In the genomic region with DNA sequence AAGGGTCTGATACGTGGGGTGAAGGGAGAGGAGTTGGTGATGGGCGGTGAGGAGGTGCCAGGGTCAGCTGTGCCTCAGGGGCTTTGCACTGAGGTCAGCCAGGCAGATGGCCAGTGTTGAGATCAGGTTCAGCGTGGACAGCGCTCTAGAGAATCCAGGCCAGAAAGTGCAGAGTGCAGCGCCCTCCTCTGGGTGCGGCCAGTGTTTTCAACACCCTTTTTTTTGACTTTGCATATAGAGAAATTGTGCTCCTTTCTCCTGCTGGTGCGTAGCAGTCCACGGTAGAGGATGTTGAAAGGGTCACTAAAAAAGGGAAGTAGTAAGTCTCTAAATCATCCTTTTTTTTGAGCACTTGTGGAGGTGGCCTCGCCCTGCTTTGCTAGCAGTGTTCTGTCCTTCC, we compare ENCODE assay signal across 11 cellular contexts. TPM values are rescaled to one million over a fixed set of nuclear protein-coding genes. Genes with fewer than 3 reads are reported as not detected.
A peak's percentile ranks its signal among the peaks of the same experiment; 100 is the strongest.
DNase-seq lines count a peak whose midpoint lies in the region; ATAC-seq and TF ChIP-seq lines count a peak whose summit lies in the region.
"Had no signal": no experiment of that assay in that cellular context is flagged by ENCODE, and none has a peak within 500 bp of the region (broad histone marks: within the 10 kb centered on the region; RNA-seq: fewer than 3 reads in every experiment).

No MANE protein-coding gene starts in this region.

- H3K27ac ChIP-seq in neutrophil (peak overlapping the region; percentile 55), Peyer's patch (no peak overlapping the region)

- no peaks in the 10 kb centered on the region for H3K9me2 ChIP-seq in Loucy (replicated peaks; ENCODE audit: low read depth, low read length)

- TF ChIP-seq POLR2A in Peyer's patch (IDR thresholded peaks at IDR 0.05), result no peak

- H3K36me3 ChIP-seq in Loucy (ENCODE audit: insufficient read depth, low read length) (peaks cover 12% of the 10 kb centered on the region; the same call in 1 of the 2 replicates), neutrophil (peaks cover 52% of the 10 kb centered on the region), Peyer's patch (peaks cover 0 to 39% (median 0%) of the 10 kb centered on the region in 3 donors)

- no peak for ATAC-seq in HG02678 (IDR thresholded peaks at IDR 0.05; ENCODE audit: unreplicated experiment)
- ATAC-seq: stimulated activated effector memory CD8-positive, alpha-beta T cell treated with anti-CD3 and anti-CD28 coated beads, Interleukin-12 subunit alpha, Interleukin-12 subunit beta, amount 100 ng/mL, for 72 hours had no signal

- H3K4me2 ChIP-seq in Loucy (ENCODE audit: low read depth, low read length, poor library complexity, severe bottlenecking), result no peak overlapping the region

- H2AFZ ChIP-seq in Loucy (ENCODE audit: low read length), result no peak overlapping the region

- H3K27me3 ChIP-seq in Loucy (ENCODE audit: insufficient read depth, low read length, poor library complexity, severe bottlenecking) (no peaks in the 10 kb centered on the region), neutrophil (no peaks in the 10 kb centered on the region), Peyer's patch (no peaks in the 10 kb centered on the region)

- no peaks in the 10 kb centered on the region for H3K4me1 ChIP-seq in Loucy (ENCODE audit: insufficient read depth, low read length, poor library complexity, severe bottlenecking)
- peaks cover 8 to 11% of the 10 kb centered on the region in 2 experiments for H3K4me1 ChIP-seq in neutrophil (ENCODE audit: control insufficient read depth in 1 of 2, insufficient read depth in 1 of 2, low read depth in 1 of 2, low read length in 1 of 2)
- H3K4me1 ChIP-seq in Peyer's patch, result no peaks in the 10 kb centered on the region

- H3K9me3 ChIP-seq in Loucy (ENCODE audit: insufficient read depth, low read depth, low read length), result no peaks in the 10 kb centered on the region
- H3K9me3 ChIP-seq in neutrophil, result no peaks in the 10 kb centered on the region
- no peaks in the 10 kb centered on the region for H3K9me3 ChIP-seq in Peyer's patch

- no peak overlapping the region for H3K9ac ChIP-seq in Loucy (ENCODE audit: low read depth, low read length, poor library complexity, severe bottlenecking)

- H3K4me3 ChIP-seq in Loucy (ENCODE audit: low read length, poor library complexity, severe bottlenecking) (no peak overlapping the region), choroid plexus epithelial cell (ENCODE audit: low read depth, low read length) (no peak overlapping the region), neutrophil (ENCODE audit: low read depth in 1 of 2, low read length in 1 of 2) (no peak overlapping the region), Peyer's patch (no peak overlapping the region)

- TF ChIP-seq CTCF in GM10266 (IDR thresholded peaks at IDR 0.05; ENCODE audit: control insufficient read depth, insufficient read depth, low read depth, missing control alignments) (peak; percentile 33), Loucy (conservative IDR thresholded peaks at IDR 0.05; ENCODE audit: low read length) (0 out of 2 replicates have a peak, but pooled peaks have one; percentile 24), choroid plexus epithelial cell (conservative IDR thresholded peaks at IDR 0.05; ENCODE audit: low read depth, low read length) (peak; percentile 52), neutrophil (IDR thresholded peaks at IDR 0.05) (peak; percentile 34), Peyer's patch (IDR thresholded peaks at IDR 0.05) (no peak)

- H3F3A ChIP-seq in Loucy (ENCODE audit: low read depth), result no peaks in the 10 kb centered on the region

- no peaks in the 10 kb centered on the region for H4K20me1 ChIP-seq in Loucy (ENCODE audit: insufficient read depth, low read length, poor library complexity, severe bottlenecking)

- no peaks in the 10 kb centered on the region for H3K79me2 ChIP-seq in Loucy (ENCODE audit: insufficient read depth, low read length)

- DNase-seq in GM10266 (ENCODE audit: extremely low spot score), result no peak
- no peak for DNase-seq in choroid plexus epithelial cell (ENCODE audit: low read depth)
- DNase-seq in NCI-H2227 (lab: John Stamatoyannopoulos, UW; ENCODE audit: unreplicated experiment), result no peak
- no peak for DNase-seq in Peyer's patch
- DNase-seq: effector CD8-positive, alpha-beta T cell; kidney glomerular epithelial cell; T1000 had no signal

RNA-seq across cellular contexts. Expression of gene BANP, which starts 53.9 kb away (rescaled TPM):
- total RNA-seq in Peyer's patch, result 100 to 1,000 TPM in 1 of 4 donors, 10 to 100 TPM in 3; 27.6 to 113 (median 42.7) TPM

Comparison
In these comparisons a context has a peak if more than half of its experiments do, and no peak if none do; other contexts are left out.
1. CTCF ChIP-seq: peak in GM10266 (single experiment), Loucy (single experiment), choroid plexus epithelial cell (single experiment) and neutrophil (single experiment); none in Peyer's patch (0 of 6).